ENCODE assay signal across 15 cellular contexts in the genomic region with DNA sequence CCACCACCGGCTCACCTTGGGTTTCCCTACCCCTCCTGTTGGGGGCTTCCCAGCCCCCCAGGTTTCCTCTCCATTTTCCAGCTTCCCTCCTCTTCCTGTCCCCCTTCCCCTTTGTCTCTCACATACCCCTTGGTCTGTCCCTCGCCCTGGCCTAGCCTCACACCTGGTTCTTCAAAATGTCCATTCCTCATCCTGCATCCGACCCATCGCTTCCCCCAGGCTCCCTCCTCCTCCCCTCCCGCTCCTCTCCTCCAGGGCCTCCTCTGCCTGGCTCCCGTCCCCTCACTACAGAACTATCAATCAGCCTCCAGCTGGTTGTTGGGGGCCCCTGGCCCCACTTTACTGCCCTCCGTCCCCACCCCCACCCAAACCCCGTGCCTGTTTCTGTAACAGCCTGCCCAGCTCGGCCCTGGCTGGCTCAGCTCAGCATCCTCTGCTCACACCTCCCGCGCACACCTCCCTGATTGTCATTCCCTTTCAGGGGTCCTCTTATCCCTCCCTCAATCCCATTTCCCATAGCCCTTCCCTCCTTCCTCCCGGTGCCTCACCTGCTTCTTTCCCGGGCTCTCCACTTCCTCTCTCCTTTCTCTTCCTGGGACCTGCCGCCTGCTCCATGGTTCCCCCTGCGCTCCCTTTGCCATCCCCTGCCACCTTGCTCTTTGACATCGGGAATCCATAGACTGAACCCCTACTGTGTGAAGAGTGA. TPM values are rescaled to one million over a fixed set of nuclear protein-coding genes. Genes with fewer than 3 reads are reported as not detected.
DNase-seq lines count a peak whose midpoint lies in the region; ATAC-seq and TF ChIP-seq lines count a peak whose summit lies in the region.
"Had no signal": no experiment of that assay in that cellular context is flagged by ENCODE, and none has a peak within 500 bp of the region (broad histone marks: within the 10 kb centered on the region; RNA-seq: fewer than 3 reads in every experiment).

No MANE protein-coding gene starts in this region.

- H3K9ac ChIP-seq in NT2/D1 (ENCODE audit: insufficient read length, low read depth) (peak overlapping the region; percentile 21), endocrine pancreas (ENCODE audit: control insufficient read depth, insufficient read depth, low read length) (peak overlapping the region; percentile 71), smooth muscle cell (ENCODE audit: low read depth) (no peak overlapping the region)

- peaks cover 19% of the 10 kb centered on the region for H3K36me3 Mint-ChIP-seq in activated CD4-positive, alpha-beta T cell treated with anti-CD3 and anti-CD28 coated beads, Interleukin-2, amount 10 ng/mL, durations not matched to agents 7 days and 5 days (ENCODE audit: low read depth)

- H3F3A ChIP-seq in smooth muscle cell (ENCODE audit: low read depth) = peaks cover 1% of the 10 kb centered on the region

- TF ChIP-seq CTCF in smooth muscle cell (IDR thresholded peaks at IDR 0.05; ENCODE audit: borderline replicate concordance, insufficient read depth, poor library complexity, severe bottlenecking) = no peak

- H3K27ac Mint-ChIP-seq in activated CD4-positive, alpha-beta T cell treated with anti-CD3 and anti-CD28 coated beads, Interleukin-2, amount 10 ng/mL, durations not matched to agents 7 days and 5 days = peak overlapping the region; percentile 11

- H3K9me3 Mint-ChIP-seq in activated CD4-positive, alpha-beta T cell treated with anti-CD3 and anti-CD28 coated beads, Interleukin-2, amount 10 ng/mL, durations not matched to agents 7 days and 5 days = no peaks in the 10 kb centered on the region

- H3K4me3 Mint-ChIP-seq in activated CD4-positive, alpha-beta T cell treated with anti-CD3 and anti-CD28 coated beads, Interleukin-2, amount 10 ng/mL, durations not matched to agents 7 days and 5 days = peak overlapping the region; percentile 55

- no peak for DNase-seq in activated CD4-positive, alpha-beta T cell treated with anti-CD3 and anti-CD28 coated beads, Interleukin-2, amount 10 ng/mL, durations not matched to agents 7 days and 5 days
- DNase-seq in activated CD4-positive, alpha-beta T cell treated with anti-CD3 and anti-CD28 coated beads, Interleukin-2, amount 50 U/mL, for 1 hour = no peak
- DNase-seq in NT2/D1 (ENCODE audit: low read depth, low spot score) = no peak
- DNase-seq in smooth muscle cell (lab: John Stamatoyannopoulos, UW; ENCODE audit: unreplicated experiment) = no peak
- no peak for DNase-seq in Kasumi-1 (lab: John Stamatoyannopoulos, UW)
- DNase-seq in NCI-H2081 treated with DMSO at 0.1 percent for 48 hours (lab: John Stamatoyannopoulos, UW) = no peak
- DNase-seq: effector memory CD4-positive, alpha-beta T cell; GDM1; NCI-H187 treated with DMSO at 0.1 percent for 48 hours had no signal

- H3K4me3 ChIP-seq in NT2/D1 (ENCODE audit: insufficient read length, low read depth) (peak overlapping the region; percentile 8), endocrine pancreas (ENCODE audit: control insufficient read depth, insufficient read depth, low read length) (no peak overlapping the region), smooth muscle cell (no peak overlapping the region)

- POLR2A ChIA-PET in activated CD4-positive, alpha-beta T cell treated with anti-CD3 and anti-CD28 coated beads, Interleukin-2, amount 10 ng/mL, durations not matched to agents 7 days and 5 days (lab: Charles Lee) = no interaction called here

- H3K27me3 Mint-ChIP-seq in activated CD4-positive, alpha-beta T cell treated with anti-CD3 and anti-CD28 coated beads, Interleukin-2, amount 10 ng/mL, durations not matched to agents 7 days and 5 days = peaks cover 3% of the 10 kb centered on the region

- H2AFZ ChIP-seq in smooth muscle cell (ENCODE audit: low read depth) = no peak overlapping the region

- peak overlapping the region; percentile 87 for H3K4me2 ChIP-seq in smooth muscle cell

- H3K36me3 ChIP-seq in NT2/D1 (ENCODE audit: insufficient read depth, insufficient read length, low read length) (peaks cover 36% of the 10 kb centered on the region), endocrine pancreas (ENCODE audit: control insufficient read depth, insufficient read depth, low read length) (no peaks in the 10 kb centered on the region), smooth muscle cell (ENCODE audit: low read depth) (no peaks in the 10 kb centered on the region)

- H3K27ac ChIP-seq in smooth muscle cell (ENCODE audit: low read depth) = no peak overlapping the region
- H3K27ac ChIP-seq: suprapubic skin had no signal

- H3K79me2 ChIP-seq in smooth muscle cell (ENCODE audit: low read depth) = no peaks in the 10 kb centered on the region

- H3K4me1 Mint-ChIP-seq in activated CD4-positive, alpha-beta T cell treated with anti-CD3 and anti-CD28 coated beads, Interleukin-2, amount 10 ng/mL, durations not matched to agents 7 days and 5 days = peaks cover 35% of the 10 kb centered on the region

- peaks cover 33% of the 10 kb centered on the region for H4K20me1 ChIP-seq in smooth muscle cell (ENCODE audit: low read depth)

- H3K27me3 ChIP-seq in NT2/D1 (ENCODE audit: insufficient read depth, insufficient read length) = no peaks in the 10 kb centered on the region
- no peaks in the 10 kb centered on the region for H3K27me3 ChIP-seq in endocrine pancreas (ENCODE audit: control insufficient read depth, insufficient read depth, low read length)
- no peaks in the 10 kb centered on the region for H3K27me3 ChIP-seq in smooth muscle cell (ENCODE audit: low read depth)
- H3K27me3 ChIP-seq: suprapubic skin had no signal

- WGBS in smooth muscle cell (ENCODE audit: low lambda C conversion rate) = 63% methylated on average over 12 of the region's 16 CpGs

- CTCF ChIA-PET in activated CD4-positive, alpha-beta T cell treated with anti-CD3 and anti-CD28 coated beads, Interleukin-2, amount 10 ng/mL, durations not matched to agents 7 days and 5 days (lab: Charles Lee) = interaction anchor here (0.8 to 1.5 kb wide), 4 partner anchors 21 to 568 kb away, joined by 3 to 4 read pairs (median 3); a partner anchor contains a TSS

- peaks cover 27% of the 10 kb centered on the region for H3K4me1 ChIP-seq in NT2/D1 (ENCODE audit: insufficient read depth, insufficient read length)
- no peaks in the 10 kb centered on the region for H3K4me1 ChIP-seq in endocrine pancreas (ENCODE audit: control insufficient read depth, insufficient read depth, low read length)
- H3K4me1 ChIP-seq in smooth muscle cell (ENCODE audit: low read depth) = peaks cover 4% of the 10 kb centered on the region

- ATAC-seq in HG02798 (IDR thresholded peaks at IDR 0.05; ENCODE audit: poor library complexity, unreplicated experiment) = no peak

- H3K9me3 ChIP-seq in NT2/D1 (ENCODE audit: insufficient read depth, low read length) = no peaks in the 10 kb centered on the region
- no peaks in the 10 kb centered on the region for H3K9me3 ChIP-seq in endocrine pancreas (ENCODE audit: control insufficient read depth, low read length)
- H3K9me3 ChIP-seq in smooth muscle cell (replicated peaks; ENCODE audit: low read depth) = no peaks in the 10 kb centered on the region
- H3K9me3 ChIP-seq: suprapubic skin had no signal

RNA-seq across cellular contexts. Expression of a gene that starts 1.3 kb away (rescaled TPM):
- total RNA-seq in activated CD4-positive, alpha-beta T cell treated with anti-CD3 and anti-CD28 coated beads, Interleukin-2, amount 10 ng/mL, durations not matched to agents 7 days and 5 days = 1 to 10 TPM; 2.5 TPM
- total RNA-seq in smooth muscle cell = 5.1 and 12.2 TPM in 2 replicates
- 13.7 and 17.0 TPM in 2 replicates for polyA plus RNA-seq in smooth muscle cell

RNA-seq across cellular contexts. Expression of a gene that starts 9.7 kb away (rescaled TPM):
- 10 to 100 TPM; 39.1 to 45.4 TPM for total RNA-seq in activated CD4-positive, alpha-beta T cell treated with anti-CD3 and anti-CD28 coated beads, Interleukin-2, amount 10 ng/mL, durations not matched to agents 7 days and 5 days
- 110 and 195 TPM in 2 replicates for total RNA-seq in smooth muscle cell
- polyA plus RNA-seq in smooth muscle cell = 320 and 365 TPM in 2 replicates

RNA-seq across cellular contexts. Expression of a gene that starts 10.8 kb away (rescaled TPM):
- total RNA-seq in activated CD4-positive, alpha-beta T cell treated with anti-CD3 and anti-CD28 coated beads, Interleukin-2, amount 10 ng/mL, durations not matched to agents 7 days and 5 days = 100 to 1,000 TPM; 151 to 174 TPM
- 53.3 and 57.7 TPM in 2 replicates for total RNA-seq in smooth muscle cell
- polyA plus RNA-seq in smooth muscle cell = 20.9 and 23.3 TPM in 2 replicates

RNA-seq across cellular contexts. Expression of a gene that starts 12.4 kb away (rescaled TPM):
- not detected for total RNA-seq in activated CD4-positive, alpha-beta T cell treated with anti-CD3 and anti-CD28 coated beads, Interleukin-2, amount 10 ng/mL, durations not matched to agents 7 days and 5 days
- total RNA-seq in smooth muscle cell = 0.18 TPM in 1 of 2 replicates, not detected in the other
- 0.13 and 0.64 TPM in 2 replicates for polyA plus RNA-seq in smooth muscle cell
- total RNA-seq: HT1080, lower leg skin, pulmonary artery endothelial cell, suprapubic skin had no signal

RNA-seq across cellular contexts. Expression of a gene that starts 21.7 kb away (rescaled TPM):
- total RNA-seq in activated CD4-positive, alpha-beta T cell treated with anti-CD3 and anti-CD28 coated beads, Interleukin-2, amount 10 ng/mL, durations not matched to agents 7 days and 5 days = 10 to 100 TPM; 32.1 to 38.5 TPM
- total RNA-seq in smooth muscle cell = 8.9 and 11.5 TPM in 2 replicates
- polyA plus RNA-seq in smooth muscle cell = 29.3 and 38.6 TPM in 2 replicates
